In genomic region chr5:176541338-176542134, GRCh38 we compare ENCODE assay signal across 3 cellular contexts.
TF ChIP-seq lines count a peak whose summit lies in the region.

No MANE protein-coding gene starts in this region.

TF ChIP-seq in A549, 52 proteins besides CTCF, POLR2A, EP300 and RAD21:
- 0 out of 5 replicates have a peak, but pooled peaks of 1 of the 2 experiments have one; percentile 4 for TF ChIP-seq JUN (IDR thresholded peaks at IDR 0.05)
- no peak for TF ChIP-seq ZSCAN20 (CRISPR knock-in tag; IDR thresholded peaks at IDR 0.05)

TF ChIP-seq in HEK293T, 16 proteins besides CTCF, POLR2A, EP300 and RAD21:
- no peak for TF ChIP-seq L3MBTL2 (conservative IDR thresholded peaks at IDR 0.05)
- TF ChIP-seq CTBP1 (IDR thresholded peaks at IDR 0.05; ENCODE audit: borderline replicate concordance), result no peak
- no peak for TF ChIP-seq SUZ12 (IDR thresholded peaks at IDR 0.05)
- no peak for TF ChIP-seq NFRKB (IDR thresholded peaks at IDR 0.05)
- TF ChIP-seq LEF1 (IDR thresholded peaks at IDR 0.05; ENCODE audit: borderline replicate concordance), result no peak
- TF ChIP-seq FOXM1 (IDR thresholded peaks at IDR 0.05; ENCODE audit: borderline replicate concordance), result no peak
- TF ChIP-seq ZNF384 (IDR thresholded peaks at IDR 0.05), result no peak
- TF ChIP-seq BHLHE40 (IDR thresholded peaks at IDR 0.05; ENCODE audit: borderline replicate concordance), result no peak
- TF ChIP-seq HDGF (IDR thresholded peaks at IDR 0.05; ENCODE audit: borderline replicate concordance), result no peak
- TF ChIP-seq ARNT (IDR thresholded peaks at IDR 0.05), result no peak
- no peak for TF ChIP-seq SP1 (IDR thresholded peaks at IDR 0.05)
- no peak for TF ChIP-seq ELF4 (IDR thresholded peaks at IDR 0.05)
- no peak for TF ChIP-seq FOXA1 (IDR thresholded peaks at IDR 0.05)
- no peak for TF ChIP-seq PKNOX1 (IDR thresholded peaks at IDR 0.05)
- TF ChIP-seq FOXK2 (IDR thresholded peaks at IDR 0.05), result no peak
- TF ChIP-seq TARDBP (IDR thresholded peaks at IDR 0.05), result no peak

TF ChIP-seq in HepG2, 621 proteins besides CTCF, POLR2A, EP300 and RAD21 (continues in another document):
- TF ChIP-seq RFX3 (CRISPR knock-in tag; IDR thresholded peaks at IDR 0.05), result no peak
- TF ChIP-seq HMGA1 (CRISPR knock-in tag; conservative IDR thresholded peaks at IDR 0.05), result no peak
- peak; percentile 77; the same call in 1 of the 2 replicates for TF ChIP-seq PATZ1 (CRISPR knock-in tag; IDR thresholded peaks at IDR 0.05)
- TF ChIP-seq ZNF414 (CRISPR knock-in tag; IDR thresholded peaks at IDR 0.05), result no peak
- no peak for TF ChIP-seq HCFC1 (IDR thresholded peaks at IDR 0.05; ENCODE audit: low read depth, low read length)
- no peak for TF ChIP-seq HMG20B (CRISPR knock-in tag; conservative IDR thresholded peaks at IDR 0.05)
- no peak for TF ChIP-seq ZBTB7B (CRISPR knock-in tag; IDR thresholded peaks at IDR 0.05)
- no peak for TF ChIP-seq MLXIP (CRISPR knock-in tag; IDR thresholded peaks at IDR 0.05; ENCODE audit: borderline replicate concordance)
- no peak for TF ChIP-seq ZNF710 (CRISPR knock-in tag; IDR thresholded peaks at IDR 0.05; ENCODE audit: borderline replicate concordance)
- TF ChIP-seq ZNF496 (CRISPR knock-in tag; IDR thresholded peaks at IDR 0.05; ENCODE audit: insufficient replicate concordance), result no peak
- TF ChIP-seq ZNF770 (CRISPR knock-in tag; IDR thresholded peaks at IDR 0.05), result no peak
- no peak for TF ChIP-seq ZNF180 (CRISPR knock-in tag; IDR thresholded peaks at IDR 0.05; ENCODE audit: borderline replicate concordance, low read depth)
- 0 out of 2 replicates have a peak, but pooled peaks have one; percentile 35 for TF ChIP-seq ZNF256 (CRISPR knock-in tag; conservative IDR thresholded peaks at IDR 0.05)
- TF ChIP-seq KIAA2018 (CRISPR knock-in tag; IDR thresholded peaks at IDR 0.05; ENCODE audit: borderline replicate concordance), result no peak
- 0 out of 2 replicates have a peak, but pooled peaks have one; percentile 38 for TF ChIP-seq GLI4 (CRISPR knock-in tag; IDR thresholded peaks at IDR 0.05; ENCODE audit: borderline replicate concordance)
- TF ChIP-seq PAXIP1 (CRISPR knock-in tag; conservative IDR thresholded peaks at IDR 0.05), result 0 out of 2 replicates have a peak, but pooled peaks have one; percentile 18
- no peak for TF ChIP-seq HOXA7 (CRISPR knock-in tag; IDR thresholded peaks at IDR 0.05)
- TF ChIP-seq CEBPB (IDR thresholded peaks at IDR 0.05; ENCODE audit: borderline replicate concordance, low read depth, low read length), result no peak
- no peak for TF ChIP-seq ZNF644 (CRISPR knock-in tag; IDR thresholded peaks at IDR 0.05; ENCODE audit: low read depth)
- TF ChIP-seq ATF5 (CRISPR knock-in tag; IDR thresholded peaks at IDR 0.05; ENCODE audit: low read depth), result no peak
- no peak for TF ChIP-seq CBX2 (IDR thresholded peaks at IDR 0.05; ENCODE audit: low read depth, low read length)
- no peak for TF ChIP-seq CBX2 (CRISPR knock-in tag; IDR thresholded peaks at IDR 0.05; ENCODE audit: low read depth)
- TF ChIP-seq ZFX (CRISPR knock-in tag; IDR thresholded peaks at IDR 0.05; ENCODE audit: low read depth), result peak; percentile 46; the same call in 1 of the 2 replicates
